In genomic region chr22:31305194-31305593, GRCh38 we compare ENCODE assay signal across 26 cellular contexts. TPM values are rescaled to one million over a fixed set of nuclear protein-coding genes. Genes with fewer than 3 reads are reported as not detected.
DNase-seq lines count a peak whose midpoint lies in the region; ATAC-seq, FAIRE-seq and TF ChIP-seq lines count a peak whose summit lies in the region.
"Had no signal": no experiment of that assay in that cellular context is flagged by ENCODE, and none has a peak within 500 bp of the region (broad histone marks: within the 10 kb centered on the region; RNA-seq: fewer than 3 reads in every experiment).

No MANE protein-coding gene starts in this region.

- H3K4me1 ChIP-seq in breast epithelium (no peaks in the 10 kb centered on the region), esophagus muscularis mucosa (peaks cover 0 to 4% (median 0%) of the 10 kb centered on the region in 4 donors), neural progenitor cell (no peaks in the 10 kb centered on the region)
- H3K4me1 ChIP-seq: BE2C, HAP-1 had no signal

- H3K27me3 ChIP-seq in breast epithelium (no peaks in the 10 kb centered on the region), bronchial epithelial cell (ENCODE audit: control insufficient read depth, insufficient read depth, low read length) (no peaks in the 10 kb centered on the region), esophagus muscularis mucosa (no peaks in the 10 kb centered on the region), neural progenitor cell (no peaks in the 10 kb centered on the region)
- H3K27me3 ChIP-seq: BLaER1 treated with 17β-estradiol and CSF1 and Interleukin-3, amounts not matched to agents 10 nM and 100 nM had no signal

- BruUV-seq in MCF 10A (replicated peaks; lab: Mats Ljungman, UMichigan), result no TSS peak

- H2AFZ ChIP-seq in neural progenitor cell (replicated peaks), result no peak overlapping the region

- DNase-seq in MCF 10A (ENCODE audit: unreplicated experiment) (peak; percentile 32), breast epithelium (ENCODE audit: low spot score in 2 of 2) (no peak), bronchial epithelial cell (ENCODE audit: low read depth) (peak; percentile 97), esophagus muscularis mucosa (ENCODE audit: extremely low spot score) (no peak), iPS-NIHi11 (ENCODE audit: low spot score) (no peak), neural progenitor cell (ENCODE audit: low spot score) (no peak)
- DNase-seq: BE2C; CD4-positive, alpha-beta T cell; CD8-positive, alpha-beta memory T cell; DMS 273 treated with DMSO at 0.1 percent for 48 hours; DMS79; EL; GDM1; GOT3; HFFc6 had no signal

- no peak for TF ChIP-seq POLR2A in breast epithelium (IDR thresholded peaks at IDR 0.05)
- TF ChIP-seq POLR2A in esophagus muscularis mucosa (IDR thresholded peaks at IDR 0.05; ENCODE audit: low read depth), result no peak

- no peaks in the 10 kb centered on the region for H3K36me3 ChIP-seq in breast epithelium
- H3K36me3 ChIP-seq in bronchial epithelial cell (ENCODE audit: control insufficient read depth, insufficient read depth, low read length), result no peaks in the 10 kb centered on the region
- H3K36me3 ChIP-seq in esophagus muscularis mucosa, result no peaks in the 10 kb centered on the region
- no peaks in the 10 kb centered on the region for H3K36me3 ChIP-seq in neural progenitor cell
- H3K36me3 ChIP-seq: BE2C; BLaER1 treated with 17β-estradiol and CSF1 and Interleukin-3, amounts not matched to agents 10 nM and 100 nM; HAP-1 had no signal

- no peak for TF ChIP-seq EP300 in esophagus muscularis mucosa (IDR thresholded peaks at IDR 0.05)

- peaks cover 7% of the 10 kb centered on the region for H3K36me3 Mint-ChIP-seq in MCF 10A (ENCODE audit: insufficient read depth, unreplicated experiment)
- H3K36me3 Mint-ChIP-seq in neural progenitor cell, result no peaks in the 10 kb centered on the region
- H3K36me3 Mint-ChIP-seq: CD14-positive monocyte had no signal

- H4K20me1 ChIP-seq in neural progenitor cell (ENCODE audit: low read depth), result no peaks in the 10 kb centered on the region
- H4K20me1 ChIP-seq: BLaER1 treated with 17β-estradiol and CSF1 and Interleukin-3, amounts not matched to agents 10 nM and 100 nM had no signal

- peak; percentile 88 for ATAC-seq in esophagus mucosa
- no peak for ATAC-seq in GM21360 (IDR thresholded peaks at IDR 0.05; ENCODE audit: unreplicated experiment)
- ATAC-seq: GM12878 had no signal

- no peak overlapping the region for H3K9ac ChIP-seq in neural progenitor cell
- H3K9ac ChIP-seq: BLaER1 treated with 17β-estradiol and CSF1 and Interleukin-3, amounts not matched to agents 10 nM and 100 nM had no signal

- H3K27ac ChIP-seq in breast epithelium (no peak overlapping the region), esophagus muscularis mucosa (replicated peaks in 1 of 4) (no peak overlapping the region), neural progenitor cell (no peak overlapping the region)
- H3K27ac ChIP-seq: 22Rv1; BLaER1 treated with 17β-estradiol and CSF1 and Interleukin-3, amounts not matched to agents 10 nM and 100 nM had no signal

- H3F3A ChIP-seq in neural progenitor cell (ENCODE audit: low read depth), result no peaks in the 10 kb centered on the region

- H3K4me3 ChIP-seq in breast epithelium, result no peak overlapping the region
- no peak overlapping the region for H3K4me3 ChIP-seq in bronchial epithelial cell (ENCODE audit: low read depth, low read length)
- no peak overlapping the region for H3K4me3 ChIP-seq in esophagus muscularis mucosa
- no peak overlapping the region for H3K4me3 ChIP-seq in neural progenitor cell
- H3K4me3 ChIP-seq: BLaER1 treated with 17β-estradiol and CSF1 and Interleukin-3, amounts not matched to agents 10 nM and 100 nM; GM12878; HAP-1 had no signal

- no peak overlapping the region for H3K4me2 ChIP-seq in neural progenitor cell
- H3K4me2 ChIP-seq: BLaER1 treated with 17β-estradiol and CSF1 and Interleukin-3, amounts not matched to agents 10 nM and 100 nM had no signal

- no peaks in the 10 kb centered on the region for H3K9me3 ChIP-seq in breast epithelium
- H3K9me3 ChIP-seq in esophagus muscularis mucosa, result no peaks in the 10 kb centered on the region
- H3K9me3 ChIP-seq in neural progenitor cell (ENCODE audit: low read depth), result no peaks in the 10 kb centered on the region
- H3K9me3 ChIP-seq: BE2C; BLaER1 treated with 17β-estradiol and CSF1 and Interleukin-3, amounts not matched to agents 10 nM and 100 nM; HAP-1 had no signal

- H3K4me1 Mint-ChIP-seq in MCF 10A (ENCODE audit: insufficient read depth, unreplicated experiment) (no peaks in the 10 kb centered on the region), neural progenitor cell (no peaks in the 10 kb centered on the region)

- no peaks in the 10 kb centered on the region for H3K9me3 Mint-ChIP-seq in MCF 10A (ENCODE audit: unreplicated experiment)
- H3K9me3 Mint-ChIP-seq in neural progenitor cell, result no peaks in the 10 kb centered on the region
- H3K9me3 Mint-ChIP-seq: CD14-positive monocyte; CD4-positive, alpha-beta T cell; CD8-positive, alpha-beta memory T cell; HFFc6 had no signal

- H3K4me3 Mint-ChIP-seq in MCF 10A (ENCODE audit: unreplicated experiment) (no peak overlapping the region), neural progenitor cell (no peak overlapping the region)
- H3K4me3 Mint-ChIP-seq: CD14-positive monocyte; CD4-positive, alpha-beta T cell; CD8-positive, alpha-beta memory T cell; HFFc6 had no signal

- CTCF ChIA-PET in MCF 10A (lab: Yijun Ruan, JAX), result no interaction called here

- TF ChIP-seq CTCF in MCF 10A (IDR thresholded peaks at IDR 0.05; ENCODE audit: unreplicated experiment) (no peak), breast epithelium (IDR thresholded peaks at IDR 0.05) (no peak), bronchial epithelial cell (IDR thresholded peaks at IDR 0.05; ENCODE audit: insufficient read depth, low read length, severe bottlenecking) (no peak), esophagus muscularis mucosa (IDR thresholded peaks at IDR 0.05) (no peak), neural progenitor cell (IDR thresholded peaks at IDR 0.05) (no peak)

- intact Hi-C loops in MCF 10A (cut with micrococcal nuclease) (no loop called here), breast epithelium (cut with DNase I; ENCODE audit: low total_unique reads) (no loop called here), esophagus muscularis mucosa (cut with DNase I) (no loop called here)

- POLR2A ChIA-PET in MCF 10A (lab: Yijun Ruan, JAX), result interaction anchor here (7.4 kb wide), 1 partner anchor 13 kb away, joined by 50 read pairs; the partner anchor contains the start of gene PIK3IP1

- H3K27ac Mint-ChIP-seq in MCF 10A (ENCODE audit: low read depth, unreplicated experiment) (no peak overlapping the region), neural progenitor cell (no peak overlapping the region)
- H3K27ac Mint-ChIP-seq: CD14-positive monocyte; CD4-positive, alpha-beta T cell; HFFc6 had no signal

- WGBS in esophagus muscularis mucosa, result 96% methylated on average over 3 of the region's 3 CpGs

- no peaks in the 10 kb centered on the region for H3K27me3 Mint-ChIP-seq in MCF 10A (ENCODE audit: insufficient read depth, unreplicated experiment)
- H3K27me3 Mint-ChIP-seq in neural progenitor cell (ENCODE audit: insufficient read depth, low read depth), result peaks cover 10% of the 10 kb centered on the region
- H3K27me3 Mint-ChIP-seq: CD4-positive, alpha-beta T cell; CD8-positive, alpha-beta memory T cell had no signal

- peak; percentile 82 for FAIRE-seq in bronchial epithelial cell (lab: Jason Lieb, UNC)
- FAIRE-seq: A204.1, D721Med, GM12878, GM19239, H54 had no signal

- H3K79me2 ChIP-seq in neural progenitor cell (ENCODE audit: low read depth), result no peaks in the 10 kb centered on the region

RNA-seq across cellular contexts. Expression of gene PIK3IP1, which starts 12.9 kb away (rescaled TPM):
- total RNA-seq in MCF 10A (2022) (0.25 and 0.93 TPM in 2 replicates), breast epithelium (100 to 1,000 TPM in 1 of 3 donors, 10 to 100 TPM in 2; 43.3 to 109 (median 72.5) TPM), bronchial epithelial cell (6.3 and 13.3 TPM in 2 replicates), esophagus mucosa (5.8 TPM), esophagus muscularis mucosa (10 to 100 TPM; 34.5 to 49.1 (median 39.8) TPM), neural progenitor cell (ENCODE audit: low replicate concordance) (4.5 and 4.7 TPM in 2 replicates)

RNA-seq across cellular contexts. Expression of gene PATZ1, which starts 41.0 kb away (rescaled TPM):
- total RNA-seq in MCF 10A (2022), result 16.0 and 19.2 TPM in 2 replicates
- 10 to 100 TPM; 15.4 to 49.6 (median 40.6) TPM for total RNA-seq in breast epithelium
- 3.2 and 5.3 TPM in 2 replicates for total RNA-seq in bronchial epithelial cell
- total RNA-seq in esophagus mucosa, result 6.2 TPM
- total RNA-seq in esophagus muscularis mucosa, result 10 to 100 TPM; 12.9 to 20.6 (median 17.0) TPM
- 28.6 and 55.3 TPM in 2 replicates for total RNA-seq in neural progenitor cell (ENCODE audit: low replicate concordance)

Comparison
In these comparisons a context has a peak if more than half of its experiments do, and no peak if none do; other contexts are left out.
1. DNase-seq: peak in MCF 10A (single experiment) and bronchial epithelial cell (single experiment); none in breast epithelium (0 of 2), esophagus muscularis mucosa (single experiment), iPS-NIHi11 (single experiment) and neural progenitor cell (single experiment).